18 cellular contexts compared by ENCODE assay signal in the genomic region with DNA sequence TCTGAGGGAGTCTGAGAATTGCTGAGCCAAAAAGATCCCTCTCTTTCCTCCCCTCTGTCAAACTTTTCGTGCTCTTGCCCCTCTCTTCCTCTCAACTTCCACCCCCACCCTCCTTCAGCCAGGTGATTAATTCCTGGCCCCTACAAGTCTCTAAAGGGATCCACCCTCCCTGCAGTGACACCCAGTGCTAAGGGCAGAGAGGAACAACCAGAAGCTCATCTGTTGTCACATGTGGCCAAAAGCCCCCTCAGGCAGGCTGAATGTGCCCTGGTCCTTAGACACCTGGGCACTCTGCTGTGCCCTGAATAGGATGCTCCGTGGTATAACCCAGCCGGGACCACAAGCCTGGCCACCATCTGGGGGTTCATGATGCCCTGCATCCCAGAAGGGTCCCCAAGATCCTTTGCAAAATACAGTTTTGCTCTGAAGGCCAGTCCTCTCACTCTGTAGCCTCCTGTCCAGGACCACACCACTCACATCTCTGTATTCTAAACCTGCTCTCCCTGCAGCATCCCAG.
"Had no signal": no experiment of that assay in that cellular context is flagged by ENCODE, and none has a peak within 500 bp of the region (broad histone marks: within the 10 kb centered on the region; RNA-seq: fewer than 3 reads in every experiment).

No MANE protein-coding gene starts in this region.

- H3K36me3 ChIP-seq: sigmoid colon, tibial artery, WERI-Rb-1 had no signal

- H3K9me3 Mint-ChIP-seq: activated naive CD4-positive, alpha-beta T cell treated with anti-CD3 and anti-CD28 coated beads, Interleukin-2, amount 50 U/mL, for 72 hours had no signal

- H3K9me3 ChIP-seq: sigmoid colon, tibial artery had no signal

- H3K36me3 Mint-ChIP-seq: activated naive CD4-positive, alpha-beta T cell treated with anti-CD3 and anti-CD28 coated beads, Interleukin-2, amount 50 U/mL, for 72 hours; brain; naive thymus-derived CD8-positive, alpha-beta T cell had no signal

- H3K4me1 ChIP-seq: foreskin keratinocyte, tibial artery had no signal

- H3K27me3 ChIP-seq: foreskin keratinocyte, sigmoid colon, tibial artery had no signal

- ATAC-seq: activated naive CD4-positive, alpha-beta T cell treated with anti-CD3 and anti-CD28 coated beads, Interleukin-2, amount 50 U/mL, for 72 hours; foreskin keratinocyte; naive thymus-derived CD8-positive, alpha-beta T cell had no signal

- H3K27ac Mint-ChIP-seq: activated naive CD4-positive, alpha-beta T cell treated with anti-CD3 and anti-CD28 coated beads, Interleukin-2, amount 50 U/mL, for 72 hours; naive thymus-derived CD8-positive, alpha-beta T cell; progenitor cell of endocrine pancreas had no signal

- H3K4me3 Mint-ChIP-seq: naive thymus-derived CD8-positive, alpha-beta T cell had no signal

- H3K4me3 ChIP-seq: lung, sigmoid colon, smooth muscle cell, tibial artery had no signal

- H3K27ac ChIP-seq: foreskin keratinocyte, sigmoid colon, tibial artery, WERI-Rb-1 had no signal

- DNase-seq: activated gamma-delta T cell treated with Interleukin-2 at 50 U/mL for 16 hours; activated T-cell treated with anti-CD3 and anti-CD28 coated beads, Interleukin-2, amount 50 U/mL, for 1 hour; aorta; effector CD4-positive, alpha-beta T cell; erythroblast; foreskin keratinocyte; kidney; naive thymus-derived CD8-positive, alpha-beta T cell; sigmoid colon; stimulated activated CD4-positive, alpha-beta T cell treated with anti-CD3 and anti-CD28 coated beads, Interleukin-15, amount 100 ng/mL, for 24 hours; stimulated activated naive CD4-positive, alpha-beta T cell treated with Interleukin-2 at 50 U/mL for 16 hours; tibial artery; WERI-Rb-1 had no signal
